Comparison of ENCODE assay signal across 19 cellular contexts in the genomic region with DNA sequence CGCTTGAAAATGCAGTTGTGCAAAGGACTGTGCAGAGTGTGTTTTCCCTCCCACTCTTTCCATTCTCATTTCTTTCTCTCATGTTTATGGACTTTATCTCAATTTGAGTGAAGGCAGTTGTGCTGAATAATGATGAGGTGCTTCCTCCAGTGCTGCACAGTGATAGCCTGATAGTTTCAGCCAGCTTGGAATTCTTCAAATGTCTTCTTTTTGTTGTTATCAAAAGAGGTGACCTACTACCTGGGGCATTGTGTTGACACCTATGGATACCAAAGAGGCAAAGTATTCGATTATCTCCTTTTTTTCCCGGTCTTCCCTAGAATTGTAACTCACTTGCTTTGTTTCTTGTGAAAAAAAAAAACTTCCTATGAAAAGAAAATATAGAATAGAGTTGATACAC.
DNase-seq lines count a peak whose midpoint lies in the region; ATAC-seq and TF ChIP-seq lines count a peak whose summit lies in the region.
"Had no signal": no experiment of that assay in that cellular context is flagged by ENCODE, and none has a peak within 500 bp of the region (broad histone marks: within the 10 kb centered on the region; RNA-seq: fewer than 3 reads in every experiment).

No MANE protein-coding gene starts in this region.

- no peak for TF ChIP-seq CTCF in left ventricle myocardium inferior (IDR thresholded peaks at IDR 0.05; ENCODE audit: borderline replicate concordance)
- TF ChIP-seq CTCF in heart left ventricle (IDR thresholded peaks at IDR 0.05), result no peak
- TF ChIP-seq CTCF in esophagus muscularis mucosa (IDR thresholded peaks at IDR 0.05), result no peak
- no peak for TF ChIP-seq CTCF in lower leg skin (IDR thresholded peaks at IDR 0.05)

- H3K9ac ChIP-seq in muscle layer of colon (ENCODE audit: low read length), result no peak overlapping the region
- H3K9ac ChIP-seq: BLaER1 had no signal

- H3K27ac ChIP-seq in left ventricle myocardium inferior (replicated peaks) (peak overlapping the region; percentile 9), heart left ventricle (no peak overlapping the region), esophagus muscularis mucosa (replicated peaks in 1 of 4) (peak overlapping the region in 3 of 4 donors; percentile 42 to 65 (median 46)), muscle layer of colon (ENCODE audit: low read depth, low read length) (peak overlapping the region; percentile 7)
- H3K27ac ChIP-seq: 22Rv1, BLaER1, C4-2B had no signal

- intact Hi-C loops in left ventricle myocardium inferior (cut with micrococcal nuclease) (no loop called here), heart left ventricle (cut with DNase I) (no loop called here), esophagus muscularis mucosa (cut with DNase I) (no loop called here), lower leg skin (cut with DNase I; ENCODE audit: low total_unique reads) (no loop called here)

- peaks cover 12% of the 10 kb centered on the region for H3K4me1 ChIP-seq in left ventricle myocardium inferior
- H3K4me1 ChIP-seq in heart left ventricle, result peaks cover 0 to 9% (median 0%) of the 10 kb centered on the region in 12 donors
- peaks cover 0 to 37% (median 31%) of the 10 kb centered on the region in 4 donors for H3K4me1 ChIP-seq in esophagus muscularis mucosa
- peaks cover 19% of the 10 kb centered on the region for H3K4me1 ChIP-seq in muscle layer of colon (ENCODE audit: insufficient read depth, low read length)
- H3K4me1 ChIP-seq: BLaER1 had no signal

- ATAC-seq in heart left ventricle, result no peak
- ATAC-seq: CD8-positive, alpha-beta T cell; GM12878 had no signal

- H3K27me3 ChIP-seq in left ventricle myocardium inferior (ENCODE audit: low read depth) (no peaks in the 10 kb centered on the region), heart left ventricle (no peaks in the 10 kb centered on the region), esophagus muscularis mucosa (no peaks in the 10 kb centered on the region), muscle layer of colon (ENCODE audit: control insufficient read depth in 1 of 2, insufficient read depth in 2 of 2, low read length in 2 of 2) (no peaks in the 10 kb centered on the region)
- H3K27me3 ChIP-seq: BLaER1 had no signal

- DNase-seq in left ventricle myocardium inferior (no peak), heart left ventricle (no peak), esophagus muscularis mucosa (ENCODE audit: extremely low spot score) (no peak), lower leg skin (ENCODE audit: low spot score in 2 of 2) (no peak), NOMO-1 (lab: John Stamatoyannopoulos, UW; ENCODE audit: unreplicated experiment in 2 of 2) (no peak), NCI-H69 (lab: John Stamatoyannopoulos, UW) (no peak)
- DNase-seq: CD4-positive, CD25-positive, alpha-beta regulatory T cell; CD8-positive, alpha-beta T cell; DMS 273 treated with DMSO at 0.1 percent for 48 hours; DMS79; EL; GDM1; HFFc6 had no signal

- no peaks in the 10 kb centered on the region for H3K9me3 ChIP-seq in left ventricle myocardium inferior (replicated peaks)
- H3K9me3 ChIP-seq in heart left ventricle, result no peaks in the 10 kb centered on the region
- H3K9me3 ChIP-seq in esophagus muscularis mucosa, result no peaks in the 10 kb centered on the region
- H3K9me3 ChIP-seq in muscle layer of colon (ENCODE audit: low read length), result no peaks in the 10 kb centered on the region
- H3K9me3 ChIP-seq: BLaER1, HAP-1 had no signal

- TF ChIP-seq EP300 in esophagus muscularis mucosa (IDR thresholded peaks at IDR 0.05), result no peak

- H3K4me3 ChIP-seq in left ventricle myocardium inferior (no peak overlapping the region), heart left ventricle (no peak overlapping the region), esophagus muscularis mucosa (no peak overlapping the region), muscle layer of colon (ENCODE audit: low read depth in 1 of 2, low read length in 2 of 2) (no peak overlapping the region), lower leg skin (ENCODE audit: low read depth, poor library complexity, severe bottlenecking) (no peak overlapping the region)
- H3K4me3 ChIP-seq: BLaER1, GM12878, HAP-1 had no signal

- H3K36me3 ChIP-seq in left ventricle myocardium inferior (no peaks in the 10 kb centered on the region), heart left ventricle (no peaks in the 10 kb centered on the region), esophagus muscularis mucosa (no peaks in the 10 kb centered on the region), muscle layer of colon (ENCODE audit: insufficient read depth, low read length) (no peaks in the 10 kb centered on the region)
- H3K36me3 ChIP-seq: BLaER1, HAP-1 had no signal

- WGBS in heart left ventricle, 4 donors, result 61 to 72% (median 63%) methylated on average over 3 of the region's 3 CpGs
- 89% methylated on average over 3 of the region's 3 CpGs for WGBS in esophagus muscularis mucosa
- 73 to 86% methylated on average over 3 of the region's 3 CpGs for WGBS in lower leg skin, 2 donors

- TF ChIP-seq POLR2A in heart left ventricle (IDR thresholded peaks at IDR 0.05) (no peak), esophagus muscularis mucosa (IDR thresholded peaks at IDR 0.05; ENCODE audit: low read depth) (no peak), lower leg skin (IDR thresholded peaks at IDR 0.05) (no peak)

Comparison
In these comparisons a context has a peak if more than half of its experiments do, and no peak if none do; other contexts are left out.
1. H3K27ac ChIP-seq: peak in left ventricle myocardium inferior (single experiment), esophagus muscularis mucosa (3 of 4) and muscle layer of colon (single experiment); none in heart left ventricle (0 of 12).